In the genomic region with DNA sequence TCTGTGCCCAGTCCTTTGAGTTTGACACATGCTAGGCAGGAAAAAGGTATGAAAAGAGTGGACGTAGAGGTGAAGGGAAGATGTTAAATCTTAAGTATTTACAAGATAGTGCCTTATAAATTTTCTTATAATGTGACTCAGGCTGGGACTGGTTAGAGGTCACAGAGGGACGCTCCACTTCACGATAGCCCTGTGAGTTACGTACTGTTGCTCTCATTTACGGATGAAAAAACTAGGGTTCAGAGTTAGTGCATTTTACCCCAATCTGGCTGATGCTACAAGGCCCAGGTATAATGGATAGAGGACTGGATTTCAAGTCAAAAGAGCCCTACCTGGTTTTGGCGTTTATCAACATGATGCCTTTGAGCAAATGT, we compare ENCODE assay signal across 1 cellular context.
TF ChIP-seq lines count a peak whose summit lies in the region.

No MANE protein-coding gene starts in this region.

TF ChIP-seq in GM12878, 131 proteins besides CTCF, POLR2A, EP300 and RAD21 (continued from another document):
- TF ChIP-seq, protein P1, sequence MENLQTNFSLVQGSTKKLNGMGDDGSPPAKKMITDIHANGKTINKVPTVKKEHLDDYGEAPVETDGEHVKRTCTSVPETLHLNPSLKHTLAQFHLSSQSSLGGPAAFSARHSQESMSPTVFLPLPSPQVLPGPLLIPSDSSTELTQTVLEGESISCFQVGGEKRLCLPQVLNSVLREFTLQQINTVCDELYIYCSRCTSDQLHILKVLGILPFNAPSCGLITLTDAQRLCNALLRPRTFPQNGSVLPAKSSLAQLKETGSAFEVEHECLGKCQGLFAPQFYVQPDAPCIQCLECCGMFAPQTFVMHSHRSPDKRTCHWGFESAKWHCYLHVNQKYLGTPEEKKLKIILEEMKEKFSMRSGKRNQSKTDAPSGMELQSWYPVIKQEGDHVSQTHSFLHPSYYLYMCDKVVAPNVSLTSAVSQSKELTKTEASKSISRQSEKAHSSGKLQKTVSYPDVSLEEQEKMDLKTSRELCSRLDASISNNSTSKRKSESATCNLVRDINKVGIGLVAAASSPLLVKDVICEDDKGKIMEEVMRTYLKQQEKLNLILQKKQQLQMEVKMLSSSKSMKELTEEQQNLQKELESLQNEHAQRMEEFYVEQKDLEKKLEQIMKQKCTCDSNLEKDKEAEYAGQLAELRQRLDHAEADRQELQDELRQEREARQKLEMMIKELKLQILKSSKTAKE (IDR thresholded peaks at IDR 0.05; ENCODE audit: low read depth, poor library complexity, severe bottlenecking) = no peak
- TF ChIP-seq, protein P2, sequence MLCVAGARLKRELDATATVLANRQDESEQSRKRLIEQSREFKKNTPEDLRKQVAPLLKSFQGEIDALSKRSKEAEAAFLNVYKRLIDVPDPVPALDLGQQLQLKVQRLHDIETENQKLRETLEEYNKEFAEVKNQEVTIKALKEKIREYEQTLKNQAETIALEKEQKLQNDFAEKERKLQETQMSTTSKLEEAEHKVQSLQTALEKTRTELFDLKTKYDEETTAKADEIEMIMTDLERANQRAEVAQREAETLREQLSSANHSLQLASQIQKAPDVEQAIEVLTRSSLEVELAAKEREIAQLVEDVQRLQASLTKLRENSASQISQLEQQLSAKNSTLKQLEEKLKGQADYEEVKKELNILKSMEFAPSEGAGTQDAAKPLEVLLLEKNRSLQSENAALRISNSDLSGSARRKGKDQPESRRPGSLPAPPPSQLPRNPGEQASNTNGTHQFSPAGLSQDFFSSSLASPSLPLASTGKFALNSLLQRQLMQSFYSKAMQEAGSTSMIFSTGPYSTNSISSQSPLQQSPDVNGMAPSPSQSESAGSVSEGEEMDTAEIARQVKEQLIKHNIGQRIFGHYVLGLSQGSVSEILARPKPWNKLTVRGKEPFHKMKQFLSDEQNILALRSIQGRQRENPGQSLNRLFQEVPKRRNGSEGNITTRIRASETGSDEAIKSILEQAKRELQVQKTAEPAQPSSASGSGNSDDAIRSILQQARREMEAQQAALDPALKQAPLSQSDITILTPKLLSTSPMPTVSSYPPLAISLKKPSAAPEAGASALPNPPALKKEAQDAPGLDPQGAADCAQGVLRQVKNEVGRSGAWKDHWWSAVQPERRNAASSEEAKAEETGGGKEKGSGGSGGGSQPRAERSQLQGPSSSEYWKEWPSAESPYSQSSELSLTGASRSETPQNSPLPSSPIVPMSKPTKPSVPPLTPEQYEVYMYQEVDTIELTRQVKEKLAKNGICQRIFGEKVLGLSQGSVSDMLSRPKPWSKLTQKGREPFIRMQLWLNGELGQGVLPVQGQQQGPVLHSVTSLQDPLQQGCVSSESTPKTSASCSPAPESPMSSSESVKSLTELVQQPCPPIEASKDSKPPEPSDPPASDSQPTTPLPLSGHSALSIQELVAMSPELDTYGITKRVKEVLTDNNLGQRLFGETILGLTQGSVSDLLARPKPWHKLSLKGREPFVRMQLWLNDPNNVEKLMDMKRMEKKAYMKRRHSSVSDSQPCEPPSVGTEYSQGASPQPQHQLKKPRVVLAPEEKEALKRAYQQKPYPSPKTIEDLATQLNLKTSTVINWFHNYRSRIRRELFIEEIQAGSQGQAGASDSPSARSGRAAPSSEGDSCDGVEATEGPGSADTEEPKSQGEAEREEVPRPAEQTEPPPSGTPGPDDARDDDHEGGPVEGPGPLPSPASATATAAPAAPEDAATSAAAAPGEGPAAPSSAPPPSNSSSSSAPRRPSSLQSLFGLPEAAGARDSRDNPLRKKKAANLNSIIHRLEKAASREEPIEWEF (IDR thresholded peaks at IDR 0.05; ENCODE audit: insufficient replicate concordance, low read depth, low read length) = no peak
- TF ChIP-seq TCF12 (IDR thresholded peaks at IDR 0.05; ENCODE audit: low read depth, low read length) = no peak
- no peak for TF ChIP-seq MAX (IDR thresholded peaks at IDR 0.05; ENCODE audit: low read depth, low read length)
- TF ChIP-seq MTA3 (IDR thresholded peaks at IDR 0.05; ENCODE audit: borderline replicate concordance, low read length) = no peak
- TF ChIP-seq NFYA (IDR thresholded peaks at IDR 0.05; ENCODE audit: borderline replicate concordance, low read depth, low read length) = no peak
- no peak for TF ChIP-seq RCOR1 (conservative IDR thresholded peaks at IDR 0.05; ENCODE audit: low read depth, low read length)
- TF ChIP-seq SMAD1 (IDR thresholded peaks at IDR 0.05; ENCODE audit: low read depth, partially characterized antibody) = no peak
- TF ChIP-seq ZNF207 (IDR thresholded peaks at IDR 0.05; ENCODE audit: borderline replicate concordance) = no peak
